16 cellular contexts compared by ENCODE assay signal in genomic region chr1:54338479-54338878, GRCh38.
DNase-seq lines count a peak whose midpoint lies in the region; ATAC-seq and TF ChIP-seq lines count a peak whose summit lies in the region.
"Had no signal": no experiment of that assay in that cellular context is flagged by ENCODE, and none has a peak within 500 bp of the region (broad histone marks: within the 10 kb centered on the region; RNA-seq: fewer than 3 reads in every experiment).

No MANE protein-coding gene starts in this region.

- POLR2A ChIA-PET in T-cell (lab: Charles Lee) = no interaction called here

- no peak overlapping the region for H3K4me3 Mint-ChIP-seq in activated T-cell treated with anti-CD3 and anti-CD28 coated beads, Interleukin-2, amount 50 U/mL, for 24 hours
- H3K4me3 Mint-ChIP-seq in activated T-cell treated with anti-CD3 and anti-CD28 coated beads, Interleukin-2, amount 50 U/mL, for 72 hours = no peak overlapping the region
- H3K4me3 Mint-ChIP-seq in T-cell (no peak overlapping the region), progenitor cell of endocrine pancreas (ENCODE audit: low read depth) (no peak overlapping the region)
- no peak overlapping the region for H3K4me3 Mint-ChIP-seq in stimulated activated naive CD8-positive, alpha-beta T cell treated with anti-CD3 and anti-CD28 coated beads, Interleukin-15, amount 100 ng/mL, for 72 hours

- peaks cover 40% of the 10 kb centered on the region for H3K4me1 Mint-ChIP-seq in activated T-cell treated with anti-CD3 and anti-CD28 coated beads, Interleukin-2, amount 50 U/mL, for 24 hours (ENCODE audit: low read depth)
- peaks cover 24% of the 10 kb centered on the region for H3K4me1 Mint-ChIP-seq in activated T-cell treated with anti-CD3 and anti-CD28 coated beads, Interleukin-2, amount 50 U/mL, for 72 hours (ENCODE audit: low read depth)
- H3K4me1 Mint-ChIP-seq in T-cell (peaks cover 52 to 75% (median 67%) of the 10 kb centered on the region in 3 donors), progenitor cell of endocrine pancreas (ENCODE audit: low read depth) (peaks cover 61% of the 10 kb centered on the region)
- H3K4me1 Mint-ChIP-seq in stimulated activated naive CD8-positive, alpha-beta T cell treated with anti-CD3 and anti-CD28 coated beads, Interleukin-15, amount 100 ng/mL, for 72 hours = peaks cover 57% of the 10 kb centered on the region

- peak overlapping the region; percentile 59 for H3K27ac Mint-ChIP-seq in activated T-cell treated with anti-CD3 and anti-CD28 coated beads, Interleukin-2, amount 50 U/mL, for 24 hours
- no peak overlapping the region for H3K27ac Mint-ChIP-seq in activated T-cell treated with anti-CD3 and anti-CD28 coated beads, Interleukin-2, amount 50 U/mL, for 72 hours
- H3K27ac Mint-ChIP-seq in T-cell (peak overlapping the region; percentile 5 to 69), progenitor cell of endocrine pancreas (peak overlapping the region; percentile 84)
- H3K27ac Mint-ChIP-seq in stimulated activated naive CD8-positive, alpha-beta T cell treated with anti-CD3 and anti-CD28 coated beads, Interleukin-15, amount 100 ng/mL, for 72 hours = no peak overlapping the region

- no peaks in the 10 kb centered on the region for H3K9me3 Mint-ChIP-seq in activated T-cell treated with anti-CD3 and anti-CD28 coated beads, Interleukin-2, amount 50 U/mL, for 24 hours
- H3K9me3 Mint-ChIP-seq in activated T-cell treated with anti-CD3 and anti-CD28 coated beads, Interleukin-2, amount 50 U/mL, for 72 hours = no peaks in the 10 kb centered on the region
- no peaks in the 10 kb centered on the region for H3K9me3 Mint-ChIP-seq in T-cell
- H3K9me3 Mint-ChIP-seq in progenitor cell of endocrine pancreas (ENCODE audit: low read depth) = no peaks in the 10 kb centered on the region
- no peaks in the 10 kb centered on the region for H3K9me3 Mint-ChIP-seq in stimulated activated naive CD8-positive, alpha-beta T cell treated with anti-CD3 and anti-CD28 coated beads, Interleukin-15, amount 100 ng/mL, for 72 hours

- peaks cover 13% of the 10 kb centered on the region for H3K36me3 Mint-ChIP-seq in activated T-cell treated with anti-CD3 and anti-CD28 coated beads, Interleukin-2, amount 50 U/mL, for 24 hours (ENCODE audit: low read depth)
- H3K36me3 Mint-ChIP-seq in activated T-cell treated with anti-CD3 and anti-CD28 coated beads, Interleukin-2, amount 50 U/mL, for 72 hours (ENCODE audit: insufficient read depth in 2 of 2) = no peaks in the 10 kb centered on the region
- H3K36me3 Mint-ChIP-seq in T-cell (peaks cover 20% of the 10 kb centered on the region), progenitor cell of endocrine pancreas (ENCODE audit: insufficient read depth) (peaks cover 2% of the 10 kb centered on the region)

- no peaks in the 10 kb centered on the region for H3K27me3 Mint-ChIP-seq in activated T-cell treated with anti-CD3 and anti-CD28 coated beads, Interleukin-2, amount 50 U/mL, for 24 hours
- H3K27me3 Mint-ChIP-seq in activated T-cell treated with anti-CD3 and anti-CD28 coated beads, Interleukin-2, amount 50 U/mL, for 72 hours (ENCODE audit: low read depth) = no peaks in the 10 kb centered on the region
- H3K27me3 Mint-ChIP-seq in T-cell (no peaks in the 10 kb centered on the region), progenitor cell of endocrine pancreas (no peaks in the 10 kb centered on the region)
- H3K27me3 Mint-ChIP-seq in stimulated activated naive CD8-positive, alpha-beta T cell treated with anti-CD3 and anti-CD28 coated beads, Interleukin-15, amount 100 ng/mL, for 72 hours = no peaks in the 10 kb centered on the region

- no peak for DNase-seq in activated T-cell treated with anti-CD3 and anti-CD28 coated beads, Interleukin-2, amount 50 U/mL, for 24 hours
- DNase-seq in activated T-cell treated with anti-CD3 and anti-CD28 coated beads, Interleukin-2, amount 50 U/mL, for 72 hours = no peak
- DNase-seq in T-cell = no peak
- peak; percentile 65 for DNase-seq in fibroblast of villous mesenchyme (ENCODE audit: low read depth)
- DNase-seq in progenitor cell of endocrine pancreas (ENCODE audit: low spot score, unreplicated experiment) = no peak
- no peak for DNase-seq in GOT3 (lab: John Stamatoyannopoulos, UW)
- no peak for DNase-seq in NCI-H446 treated with DMSO at 0.1 percent for 48 hours (lab: John Stamatoyannopoulos, UW)
- DNase-seq in stimulated activated naive CD8-positive, alpha-beta T cell treated with anti-CD3 and anti-CD28 coated beads, Interleukin-15, amount 100 ng/mL, for 72 hours = no peak
- DNase-seq: 8988T; AML-193; foreskin melanocyte; NCI-H1694 treated with DMSO at 0.1 percent for 48 hours; PC-9; stimulated activated CD4-positive, alpha-beta T cell treated with anti-CD3 and anti-CD28 coated beads, Interleukin-4, amount 100 ng/mL, for 1 hour; upper lobe of right lung had no signal

- CTCF ChIA-PET in T-cell (lab: Charles Lee) = no interaction called here

- ATAC-seq in activated T-cell treated with anti-CD3 and anti-CD28 coated beads, Interleukin-2, amount 50 U/mL, for 72 hours (replicated peaks in 1 of 2) = no peak
- no peak for ATAC-seq in T-cell (replicated peaks in 1 of 4)
- no peak for ATAC-seq in stimulated activated naive CD8-positive, alpha-beta T cell treated with anti-CD3 and anti-CD28 coated beads, Interleukin-15, amount 100 ng/mL, for 72 hours
- ATAC-seq: upper lobe of right lung had no signal

- no peak for TF ChIP-seq CTCF in fibroblast of villous mesenchyme (IDR thresholded peaks at IDR 0.05; ENCODE audit: insufficient read depth, low read depth, low read length)
- TF ChIP-seq CTCF in progenitor cell of endocrine pancreas (IDR thresholded peaks at IDR 0.05; ENCODE audit: unreplicated experiment) = no peak

- no peak overlapping the region for H3K4me3 ChIP-seq in fibroblast of villous mesenchyme (ENCODE audit: low read depth, low read length)
- H3K4me3 ChIP-seq: PC-9, SJCRH30, upper lobe of right lung had no signal

Comparison
In these comparisons a context has a peak if more than half of its experiments do, and no peak if none do; other contexts are left out.
1. H3K27ac Mint-ChIP-seq: peak in activated T-cell treated with anti-CD3 and anti-CD28 coated beads, Interleukin-2, amount 50 U/mL, for 24 hours (single experiment), T-cell (2 of 2) and progenitor cell of endocrine pancreas (single experiment); none in activated T-cell treated with anti-CD3 and anti-CD28 coated beads, Interleukin-2, amount 50 U/mL, for 72 hours (single experiment) and stimulated activated naive CD8-positive, alpha-beta T cell treated with anti-CD3 and anti-CD28 coated beads, Interleukin-15, amount 100 ng/mL, for 72 hours (0 of 2).